Comparison of ENCODE assay signal across 23 cellular contexts in genomic region chr2:177796644-177797415, GRCh38.
DNase-seq lines count a peak whose midpoint lies in the region; ATAC-seq lines count a peak whose summit lies in the region.
"Had no signal": no experiment of that assay in that cellular context is flagged by ENCODE, and none has a peak within 500 bp of the region (broad histone marks: within the 10 kb centered on the region; RNA-seq: fewer than 3 reads in every experiment).

No MANE protein-coding gene starts in this region.

- intact Hi-C loops in Right ventricle myocardium superior (cut with DNase I) (loop anchor here (2.0 kb wide), 1 partner anchor 84 kb away; no protein-coding TSS in a partner anchor), cardiac septum (cut with DNase I) (no loop called here)

- peak; percentile 87 for ATAC-seq in Right ventricle myocardium superior (ENCODE audit: poor library complexity)
- ATAC-seq in left lobe of liver, result peak; percentile 76
- ATAC-seq: HepG2, K562 had no signal

- DNase-seq in NCI-H1105 treated with DMSO at 0.1 percent for 48 hours (lab: John Stamatoyannopoulos, UW) (peak; percentile 15), NCI-H1105 (lab: John Stamatoyannopoulos, UW) (no peak), Right ventricle myocardium superior (peak; percentile 45), cardiac septum (ENCODE audit: low spot score) (no peak), left lobe of liver (ENCODE audit: low spot score) (no peak), pons (ENCODE audit: low spot score) (no peak), T1000 (lab: John Stamatoyannopoulos, UW) (no peak)
- DNase-seq in stimulated activated CD4-positive, alpha-beta T cell treated with anti-CD3 and anti-CD28 coated beads, Interleukin-2, amount 100 ng/mL, for 48 hours, result no peak
- DNase-seq: ACHN; CD4-positive, alpha-beta memory T cell; DMS153; GM23248; H9; HFFc6; MG63; NCI-H146; NCI-H2029 treated with DMSO at 0.1 percent for 48 hours; NCI-H510A; NCI-H748 treated with DMSO at 0.1 percent for 48 hours; Peyer's patch; SW 1271 had no signal

Comparison
In these comparisons a context has a peak if more than half of its experiments do, and no peak if none do; other contexts are left out.
1. DNase-seq: peak in NCI-H1105 treated with DMSO at 0.1 percent for 48 hours (single experiment) and Right ventricle myocardium superior (single experiment); none in NCI-H1105 (single experiment), cardiac septum (single experiment), left lobe of liver (single experiment), pons (single experiment), stimulated activated CD4-positive, alpha-beta T cell treated with anti-CD3 and anti-CD28 coated beads, Interleukin-2, amount 100 ng/mL, for 48 hours (0 of 2) and T1000 (single experiment).